In the genomic region with DNA sequence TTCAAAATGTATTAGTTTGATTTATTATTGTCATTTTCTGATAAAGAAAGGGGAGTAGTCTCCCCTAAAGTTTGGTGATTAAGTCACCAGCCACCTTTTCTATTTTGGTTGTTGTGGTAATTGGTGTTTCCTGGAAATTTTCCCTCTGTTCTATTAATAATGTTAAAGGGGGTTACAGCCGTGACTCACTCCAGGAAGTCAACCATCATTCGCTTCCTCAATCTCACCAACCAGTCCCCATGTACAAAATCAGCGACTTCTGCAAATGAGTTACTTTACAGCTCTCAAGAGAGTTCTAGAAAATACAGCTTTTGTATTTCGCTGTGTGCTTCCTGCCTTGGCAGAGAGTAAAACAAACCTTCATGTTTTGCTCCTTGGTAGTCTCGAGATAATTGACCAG, we compare ENCODE assay signal across 8 cellular contexts.
A peak's percentile ranks its signal among the peaks of the same experiment; 100 is the strongest.
DNase-seq lines count a peak whose midpoint lies in the region; ATAC-seq, FAIRE-seq and TF ChIP-seq lines count a peak whose summit lies in the region.

No MANE protein-coding gene starts in this region.

- H3K36me3 Mint-ChIP-seq in T-cell, result peaks cover 16% of the 10 kb centered on the region

- no peak overlapping the region for H3K4me3 ChIP-seq in thyroid gland (replicated peaks in 1 of 3)
- H3K4me3 ChIP-seq in ovary, result no peak overlapping the region

- H3K4me3 Mint-ChIP-seq in T-cell, result peak overlapping the region; percentile 7 to 43 (median 22)

- H3K27me3 ChIP-seq in thyroid gland (no peaks in the 10 kb centered on the region), ovary (no peaks in the 10 kb centered on the region)

- intact Hi-C loops in left cardiac atrium (cut with DNase I) (no loop called here), thyroid gland (cut with DNase I) (no loop called here), ovary (cut with DNase I) (no loop called here)

- H3K36me3 ChIP-seq in thyroid gland, result no peaks in the 10 kb centered on the region
- H3K36me3 ChIP-seq in ovary, result no peaks in the 10 kb centered on the region

- no peak for TF ChIP-seq CTCF in thyroid gland (IDR thresholded peaks at IDR 0.05)
- no peak for TF ChIP-seq CTCF in ovary (IDR thresholded peaks at IDR 0.05)

- peak; percentile 96 for ATAC-seq in HG03064 (IDR thresholded peaks at IDR 0.05; ENCODE audit: low read depth, unreplicated experiment)
- peak; percentile 86 to 94 (median 90) for ATAC-seq in T-cell (replicated peaks in 1 of 4)
- ATAC-seq in left cardiac atrium, result peak; percentile 63 to 64

- H3K4me1 ChIP-seq in thyroid gland (no peaks in the 10 kb centered on the region), ovary (ENCODE audit: insufficient read depth) (no peaks in the 10 kb centered on the region)

- H3K27ac Mint-ChIP-seq in T-cell, result peak overlapping the region; percentile 40 to 81

- H3K9me3 ChIP-seq in thyroid gland (no peaks in the 10 kb centered on the region), ovary (no peaks in the 10 kb centered on the region)

- TF ChIP-seq EP300 in ovary (IDR thresholded peaks at IDR 0.05), result no peak

- CTCF ChIA-PET in T-cell (lab: Charles Lee), result no interaction called here

- TF ChIP-seq POLR2A in thyroid gland (IDR thresholded peaks at IDR 0.05) (no peak), ovary (IDR thresholded peaks at IDR 0.05) (no peak)

- FAIRE-seq in HTR-8/SVneo (lab: Jason Lieb, UNC), result no peak

- WGBS in thyroid gland, 2 donors, result 81 to 87% methylated on average over 5 of the region's 5 CpGs
- WGBS in ovary, 3 donors, result 86 to 93% (median 88%) methylated on average over 5 of the region's 5 CpGs

- no peaks in the 10 kb centered on the region for H3K27me3 Mint-ChIP-seq in T-cell

- POLR2A ChIA-PET in T-cell (lab: Charles Lee), result no interaction called here

- H3K27ac ChIP-seq in thyroid gland (peak overlapping the region in 2 of 3 donors; percentile 6 to 27), ovary (no peak overlapping the region)

- H3K4me1 Mint-ChIP-seq in T-cell, result peaks cover 33 to 64% (median 33%) of the 10 kb centered on the region in 3 donors

- peak; percentile 19 for DNase-seq in activated CD8-positive, alpha-beta memory T cell treated with anti-CD3 and anti-CD28 coated beads, Interleukin-2, amount 50 U/mL, for 1 hour (ENCODE audit: extremely low read depth)
- DNase-seq in activated CD8-positive, alpha-beta memory T cell treated with anti-CD3 and anti-CD28 coated beads for 24 hours, result no peak
- DNase-seq in T-cell (peak in 12 of 34 experiments; percentile 1 to 41 (median 9)), left cardiac atrium (no peak), thyroid gland (no peak), ovary (no peak), HTR-8/SVneo (ENCODE audit: insufficient read length, low spot score) (no peak)

- H3K9me3 Mint-ChIP-seq in T-cell, result no peaks in the 10 kb centered on the region

Comparison
In these comparisons a context has a peak if more than half of its experiments do, and no peak if none do; other contexts are left out.
1. H3K27ac ChIP-seq: peak in thyroid gland (2 of 3); none in ovary (0 of 2).
2. Peak in every context shown above with its lines, with median percentiles within 50 percentile points of each other: ATAC-seq.